ENCODE assay signal across 18 cellular contexts in genomic region chr1:54871275-54872040, GRCh38.
"Had no signal": no experiment of that assay in that cellular context is flagged by ENCODE, and none has a peak within 500 bp of the region (broad histone marks: within the 10 kb centered on the region; RNA-seq: fewer than 3 reads in every experiment).

No MANE protein-coding gene starts in this region.

- H3K27me3 ChIP-seq: neutrophil, pancreas, spleen, testis had no signal

- H3K36me3 ChIP-seq: neutrophil had no signal

- H3K9me3 ChIP-seq: neutrophil, pancreas, spleen, testis had no signal

- H3K4me3 ChIP-seq: pancreas, spleen, testis had no signal

- ATAC-seq: activated T-cell treated with anti-CD3 and anti-CD28 coated beads, Interleukin-2, amount 50 U/mL, for 72 hours; left ventricle myocardium superior; naive thymus-derived CD4-positive, alpha-beta T cell; pancreas; stimulated activated naive CD8-positive, alpha-beta T cell treated with anti-CD3 and anti-CD28 coated beads, Interleukin-15, Interleukin-2, amounts not matched to agents 100 U/mL and 50 U/mL, for 24 hours had no signal

- DNase-seq: activated CD4-positive, alpha-beta T cell treated with anti-CD3 and anti-CD28 coated beads, Interleukin-2, amount 50 U/mL, for 4 hours; activated effector memory CD4-positive, alpha-beta T cell treated with anti-CD3 and anti-CD28 coated beads, Interleukin-2, amount 50 U/mL, for 16 hours; activated naive CD4-positive, alpha-beta T cell treated with anti-CD3 and anti-CD28 coated beads, Interleukin-2, amount 50 U/mL, for 16 hours; activated T-cell treated with anti-CD3 and anti-CD28 coated beads, Interleukin-2, amount 50 U/mL, for 72 hours; cerebellar nuclear complex; effector memory CD4-positive, alpha-beta T cell; glutamatergic neuron; hippocampal formation; kidney; left ventricle myocardium superior; mesendoderm; naive thymus-derived CD4-positive, alpha-beta T cell; pancreas; spleen; stimulated activated CD8-positive, alpha-beta memory T cell treated with anti-CD3 and anti-CD28 coated beads, Interleukin-4, amount 100 ng/mL, for 48 hours; stimulated activated naive CD8-positive, alpha-beta T cell treated with anti-CD3 and anti-CD28 coated beads, Interleukin-15, Interleukin-2, amounts not matched to agents 100 U/mL and 50 U/mL, for 24 hours; testis had no signal

- H3K4me1 ChIP-seq: pancreas, spleen, testis had no signal

- H3K27ac ChIP-seq: neutrophil, pancreas, testis had no signal
